Comparison of ENCODE assay signal across 20 cellular contexts in the genomic region with DNA sequence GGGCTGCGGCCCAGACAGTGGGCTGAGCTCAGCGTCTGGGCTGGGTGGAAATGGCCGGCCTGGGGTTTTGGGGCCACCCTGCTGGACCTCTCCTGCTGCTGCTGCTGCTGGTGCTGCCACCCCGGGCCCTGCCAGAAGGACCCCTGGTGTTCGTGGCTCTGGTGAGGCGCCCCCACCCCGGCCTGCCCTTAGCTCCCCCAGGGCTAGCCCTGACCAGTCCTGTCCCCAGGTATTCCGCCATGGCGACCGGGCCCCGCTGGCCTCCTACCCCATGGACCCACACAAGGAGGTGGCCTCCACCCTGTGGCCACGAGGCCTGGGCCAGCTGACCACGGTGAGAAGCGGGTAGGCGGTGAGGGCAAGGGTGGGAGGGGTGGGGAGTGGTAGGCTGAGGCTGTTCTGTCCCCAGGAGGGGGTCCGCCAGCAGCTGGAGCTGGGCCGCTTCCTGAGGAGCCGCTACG. TPM values are rescaled to one million over a fixed set of nuclear protein-coding genes. Genes with fewer than 3 reads are reported as not detected.
DNase-seq lines count a peak whose midpoint lies in the region; ATAC-seq, FAIRE-seq and TF ChIP-seq lines count a peak whose summit lies in the region.
"Had no signal": no experiment of that assay in that cellular context is flagged by ENCODE, and none has a peak within 500 bp of the region (broad histone marks: within the 10 kb centered on the region; RNA-seq: fewer than 3 reads in every experiment).

Gene ACP4 (plus strand): TSS at position 51 of the 461 bp plus-strand sequence. CDS start 0 bp downstream, at position 51.

- H3K4me1 ChIP-seq in K562 (replicated peaks in 1 of 2; ENCODE audit: control insufficient read depth in 2 of 2, insufficient read depth in 2 of 2, low read length in 2 of 2) = peaks cover 7 to 33% of the 10 kb centered on the region in 2 experiments; a peak in 4 of 5 replicates

- intact Hi-C loops in Calu3 (cut with micrococcal nuclease; ENCODE audit: unreplicated experiment) = loop anchor here (5.0 kb wide), 1 partner anchor 132 kb away; no protein-coding TSS in a partner anchor
- intact Hi-C loops in K562 (cut with micrococcal nuclease) = no loop called here

- TF ChIP-seq RAD21 in K562 (CRISPR knock-in tag; conservative IDR thresholded peaks at IDR 0.05 in 1 of 2, IDR thresholded peaks at IDR 0.05 in 1 of 2) = no peak

- TF ChIP-seq EP300 in K562 (IDR thresholded peaks at IDR 0.05; ENCODE audit: low read length) = no peak

- no peaks in the 10 kb centered on the region for H3K27me3 ChIP-seq in K562 (ENCODE audit: control insufficient read depth in 2 of 2, insufficient read depth in 2 of 2, low read length in 2 of 2)
- H3K27me3 ChIP-seq: Peyer's patch had no signal

- in situ Hi-C loops in K562 (cut with MboI) = loop anchor here (5.0 kb wide), 2 partner anchors 82 to 127 kb away; partner anchors contain the start of gene KLK2

- BruUV-seq in Calu3 (replicated peaks; lab: Mats Ljungman, UMichigan) (no TSS peak), K562 (replicated peaks; lab: Mats Ljungman, UMichigan) (no TSS peak)

- H3K4me3 ChIP-seq in K562 = no peak within 1 kb of the TSS
- H3K4me3 ChIP-seq: GM23248, Peyer's patch had no signal

- TF ChIP-seq POLR2A in K562 (conservative IDR thresholded peaks at IDR 0.05) = no peak

- no peaks in the 10 kb centered on the region for H3K79me2 ChIP-seq in K562 (ENCODE audit: control insufficient read depth, insufficient read depth, low read length)

- peak within 1 kb of the TSS; percentile 22 for H3K27ac Mint-ChIP-seq in Calu3 (ENCODE audit: unreplicated experiment)
- H3K27ac Mint-ChIP-seq in progenitor cell of endocrine pancreas = peak within 1 kb of the TSS; percentile 75

- peak; percentile 17 for DNase-seq in activated CD4-positive, alpha-beta T cell treated with anti-CD3 and anti-CD28 coated beads for 48 hours
- DNase-seq in activated CD4-positive, alpha-beta T cell treated with anti-CD3 and anti-CD28 coated beads, Interleukin-2, amount 50 U/mL, for 4 hours = no peak
- DNase-seq in Calu3 (no peak), K562 (ENCODE audit: extremely low read depth in 1 of 4, low spot score in 3 of 4) (no peak), progenitor cell of endocrine pancreas (ENCODE audit: low spot score, unreplicated experiment) (no peak), RPMI8226 (no peak), T1000 (lab: John Stamatoyannopoulos, UW) (no peak)
- DNase-seq: C1 segment of cervical spinal cord, COR-L47, DMS53, GM23248, NCI-H1105 treated with DMSO at 0.1 percent for 48 hours, NCI-H187, NCI-H774, Peyer's patch, SHP77 treated with DMSO at 0.1 percent for 48 hours had no signal

- TF ChIP-seq CTCF in Calu3 (IDR thresholded peaks at IDR 0.05; ENCODE audit: unreplicated experiment) (no peak), K562 (IDR thresholded peaks at IDR 0.05 in 2 of 3, conservative IDR thresholded peaks at IDR 0.05 in 1 of 3; ENCODE audit: insufficient read depth in 2 of 3, low read depth in 1 of 3, low read length in 3 of 3) (no peak), progenitor cell of endocrine pancreas (IDR thresholded peaks at IDR 0.05; ENCODE audit: unreplicated experiment) (no peak)

- 80% methylated on average over 17 of the region's 19 CpGs for WGBS in K562 (ENCODE audit: insufficient coverage, low coverage, missing lambda C conversion rate)

- H3K4me2 ChIP-seq in K562 (ENCODE audit: insufficient read depth, low read length) = no peak within 1 kb of the TSS

- H4K20me1 ChIP-seq in K562 (replicated peaks; ENCODE audit: control insufficient read depth, insufficient read depth, low read length) = peaks cover 5% of the 10 kb centered on the region

- H3K27me3 Mint-ChIP-seq in Calu3 (ENCODE audit: unreplicated experiment) (peaks cover 56% of the 10 kb centered on the region), progenitor cell of endocrine pancreas (peaks cover 9% of the 10 kb centered on the region)

- H3K9me1 ChIP-seq in K562 (ENCODE audit: control insufficient read depth, insufficient read depth, low read length) = peaks cover 2% of the 10 kb centered on the region

- H3K9me3 ChIP-seq in K562 (replicated peaks; ENCODE audit: control insufficient read depth, insufficient read depth, low read depth, low read length) = no peaks in the 10 kb centered on the region
- H3K9me3 ChIP-seq: Peyer's patch had no signal

- H3K9me3 Mint-ChIP-seq in Calu3 (ENCODE audit: low read depth, unreplicated experiment) (peaks cover 3% of the 10 kb centered on the region), progenitor cell of endocrine pancreas (ENCODE audit: low read depth) (peaks cover 4% of the 10 kb centered on the region)

- peaks cover 3% of the 10 kb centered on the region; the same call in 1 of the 3 replicates for H3K36me3 ChIP-seq in K562 (ENCODE audit: control insufficient read depth, insufficient read depth, low read length)
- H3K36me3 ChIP-seq: Peyer's patch had no signal

- H3K36me3 Mint-ChIP-seq in Calu3 (ENCODE audit: insufficient read depth, unreplicated experiment) (peaks cover 38% of the 10 kb centered on the region), progenitor cell of endocrine pancreas (ENCODE audit: insufficient read depth) (no peaks in the 10 kb centered on the region)

- peak within 1 kb of the TSS in 1 of 2 experiments; percentile 21; a peak in 1 of 4 replicates for H3K9ac ChIP-seq in K562 (ENCODE audit: insufficient read depth in 1 of 2, low read depth in 2 of 2, low read length in 2 of 2)
- H3K9ac ChIP-seq: GM23248 had no signal

- FAIRE-seq in K562 (lab: Jason Lieb, UNC) = no peak
- FAIRE-seq: A204.1, GM12892 had no signal

- H3K4me1 Mint-ChIP-seq in Calu3 (ENCODE audit: low read depth, unreplicated experiment) (no peaks in the 10 kb centered on the region), progenitor cell of endocrine pancreas (ENCODE audit: low read depth) (peaks cover 4% of the 10 kb centered on the region)

- no peak within 1 kb of the TSS for H3K27ac ChIP-seq in K562 (ENCODE audit: extremely low read depth, low read depth, low read length)
- H3K27ac ChIP-seq: GM23248, HL-60, Peyer's patch had no signal

- H2AFZ ChIP-seq in K562 (ENCODE audit: low read depth, low read length) = no peak within 1 kb of the TSS
- H2AFZ ChIP-seq: GM23248 had no signal

- ATAC-seq in K562 (no peak), HG03460 (IDR thresholded peaks at IDR 0.05; ENCODE audit: unreplicated experiment) (no peak)

- H3K4me3 Mint-ChIP-seq in Calu3 (ENCODE audit: low read depth, unreplicated experiment) = no peak within 1 kb of the TSS
- H3K4me3 Mint-ChIP-seq in progenitor cell of endocrine pancreas (ENCODE audit: low read depth) = no peak within 1 kb of the TSS

- CTCF ChIA-PET in Calu3 (lab: Charles Lee) = interaction anchor here (0.6 kb wide), 1 partner anchor 19 kb away, joined by 4 read pairs; no protein-coding TSS in a partner anchor
- CTCF ChIA-PET in K562 (lab: Yijun Ruan, JAX; ENCODE audit: low intra/inter-chr PET ratio) = no interaction called here

- POLR2A ChIA-PET in K562 (lab: Yijun Ruan, JAX) = interaction anchor here (0.6 to 0.9 kb wide), 3 partner anchors 12 to 1926 kb away, joined by 3 read pairs; no protein-coding TSS in a partner anchor

TF ChIP-seq in K562, 482 proteins besides CTCF, POLR2A, EP300 and RAD21:
- TF ChIP-seq ZNF77 (CRISPR knock-in tag; IDR thresholded peaks at IDR 0.05) (no peak), ZNF655 (CRISPR knock-in tag; IDR thresholded peaks at IDR 0.05) (no peak), FOXK2 (conservative IDR thresholded peaks at IDR 0.05 in 1 of 2, IDR thresholded peaks at IDR 0.05 in 1 of 2; ENCODE audit: low read depth in 2 of 2) (no peak), POLR2G (IDR thresholded peaks at IDR 0.05; ENCODE audit: low read depth, low read length) (peak; percentile 70)
- TF ChIP-seq, protein P1, sequence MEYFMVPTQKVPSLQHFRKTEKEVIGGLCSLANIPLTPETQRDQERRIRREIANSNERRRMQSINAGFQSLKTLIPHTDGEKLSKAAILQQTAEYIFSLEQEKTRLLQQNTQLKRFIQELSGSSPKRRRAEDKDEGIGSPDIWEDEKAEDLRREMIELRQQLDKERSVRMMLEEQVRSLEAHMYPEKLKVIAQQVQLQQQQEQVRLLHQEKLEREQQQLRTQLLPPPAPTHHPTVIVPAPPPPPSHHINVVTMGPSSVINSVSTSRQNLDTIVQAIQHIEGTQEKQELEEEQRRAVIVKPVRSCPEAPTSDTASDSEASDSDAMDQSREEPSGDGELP (CRISPR knock-in tag; IDR thresholded peaks at IDR 0.05; ENCODE audit: borderline replicate concordance) = 0 out of 2 replicates have a peak, but pooled peaks have one; percentile 23

RNA-seq across cellular contexts. Expression of gene ACP4, which starts in this region (rescaled TPM):
- total RNA-seq in Calu3 (2022) (not detected in 2 replicates), K562 (2014; rRNA removed) (not detected in 2 replicates), K562 (2014; rRNA removed; fragmentation: Illumina TruSeq; extraction: Trizol) (not detected in 2 replicates), K562 (2015; rRNA removed; fragmentation: Illumina TruSeq; extraction: Trizol) (not detected in 2 replicates), K562 (2021) (not detected in 2 replicates), progenitor cell of endocrine pancreas (not detected in 2 replicates)
- total RNA-seq in K562 (2011; cell fraction: chromatin; rRNA removed; ENCODE audit: low replicate concordance) = not detected in 2 replicates
- not detected in 2 replicates for total RNA-seq in K562 (2011; cell fraction: nucleolus; rRNA removed)
- not detected in 2 replicates for total RNA-seq in K562 (2011; cell fraction: nucleoplasm; rRNA removed)
- polyA plus RNA-seq in K562 (2011; rRNA removed) (not detected in 2 replicates), K562 (2014; fragmentation: Illumina TruSeq; extraction: Trizol) (not detected in 2 replicates), K562 (2014; fragmentation: Nextera tagmentation; extraction: Ambion mirVana) (not detected), K562 (2014; rRNA removed) (not detected in 2 replicates)
- polyA plus RNA-seq in K562 (2011; cell fraction: cytosol; rRNA removed) = not detected in 2 replicates
- not detected in 2 replicates for polyA plus RNA-seq in K562 (2011; cell fraction: nucleus; rRNA removed)
- not detected in 2 replicates for polyA plus RNA-seq in K562 (2012)
- not detected in 2 replicates for polyA minus RNA-seq in K562 (2011; rRNA and poly(A)+ RNA removed)
- not detected in 2 replicates for polyA minus RNA-seq in K562 (2011; cell fraction: cytosol; rRNA and poly(A)+ RNA removed)
- not detected in 2 replicates for polyA minus RNA-seq in K562 (2011; cell fraction: nucleus; rRNA and poly(A)+ RNA removed)
- total RNA-seq: GM23248, Peyer's patch had no signal
- polyA plus RNA-seq: GM23248 had no signal
